ENCODE assay signal across 1 cellular context in genomic region chr7:116779921-116780320, GRCh38.
TF ChIP-seq lines count a peak whose summit lies in the region.

No MANE protein-coding gene starts in this region.

TF ChIP-seq in A549, 52 proteins besides CTCF, POLR2A, EP300 and RAD21:
- TF ChIP-seq HOXA7 (CRISPR knock-in tag; IDR thresholded peaks at IDR 0.05) (no peak), CHD2 (IDR thresholded peaks at IDR 0.05; ENCODE audit: low read length, partially characterized antibody) (no peak), ZC3H11A (IDR thresholded peaks at IDR 0.05) (no peak), ZNF302 (CRISPR knock-in tag; IDR thresholded peaks at IDR 0.05) (no peak), MAFK (IDR thresholded peaks at IDR 0.05; ENCODE audit: partially characterized antibody) (no peak)
